ENCODE assay signal across 12 cellular contexts in genomic region chr3:42119558-42120355, GRCh38. TPM values are rescaled to one million over a fixed set of nuclear protein-coding genes. Genes with fewer than 3 reads are reported as not detected.
A peak's percentile ranks its signal among the peaks of the same experiment; 100 is the strongest.
DNase-seq lines count a peak whose midpoint lies in the region; ATAC-seq and TF ChIP-seq lines count a peak whose summit lies in the region.
"Had no signal": no experiment of that assay in that cellular context is flagged by ENCODE, and none has a peak within 500 bp of the region (broad histone marks: within the 10 kb centered on the region; RNA-seq: fewer than 3 reads in every experiment).

No MANE protein-coding gene starts in this region.

- H3K27ac ChIP-seq in HL-60 (replicated peaks), result peak overlapping the region; percentile 24
- H3K27ac ChIP-seq in SK-N-SH (ENCODE audit: low read depth in 2 of 2, low read length in 1 of 2), result no peak overlapping the region

- H3K4me2 ChIP-seq in SK-N-SH, result no peak overlapping the region

- no peak for TF ChIP-seq CTCF in HL-60 (IDR thresholded peaks at IDR 0.05; ENCODE audit: insufficient read depth, low read length)
- TF ChIP-seq CTCF in astrocyte of the spinal cord (IDR thresholded peaks at IDR 0.05; ENCODE audit: low read depth, low read length), result no peak
- no peak for TF ChIP-seq CTCF in SK-N-SH (IDR thresholded peaks at IDR 0.05)

- DNase-seq in AML-193 (lab: John Stamatoyannopoulos, UW), result peak; percentile 71 to 73
- DNase-seq in HL-60 (ENCODE audit: low read depth in 1 of 2, low spot score in 1 of 2), result peak in 1 of 2 experiments; percentile 63
- peak; percentile 31 for DNase-seq in astrocyte of the spinal cord (ENCODE audit: low read depth, low spot score)
- peak; percentile 81 to 86 for DNase-seq in lung microvascular endothelial cell (ENCODE audit: low read depth in 2 of 2)
- DNase-seq in DMS53 treated with DMSO at 0.1 percent for 48 hours (lab: John Stamatoyannopoulos, UW; ENCODE audit: unreplicated experiment), result no peak
- no peak for DNase-seq in SK-N-SH
- no peak for DNase-seq in NCI-H1105 treated with DMSO at 0.1 percent for 48 hours (lab: John Stamatoyannopoulos, UW)
- DNase-seq: activated T-cell treated with anti-CD3 and anti-CD28 coated beads, Interleukin-2, amount 50 U/mL, for 4 hours; EL; NCI-H1694 treated with DMSO at 0.1 percent for 48 hours; SIG-M5 had no signal

- no peaks in the 10 kb centered on the region for H3K9me3 ChIP-seq in SK-N-SH

- CTCF ChIA-PET in SK-N-SH (lab: Yijun Ruan, JAX), result interaction anchor here (0.6 to 9.5 kb wide), 17 partner anchors 8 to 711 kb away, joined by 3 to 261 read pairs (median 4); no protein-coding TSS in a partner anchor

- no peak for TF ChIP-seq EP300 in SK-N-SH (IDR thresholded peaks at IDR 0.05; ENCODE audit: borderline replicate concordance in 1 of 2, low read depth in 1 of 2, low read length in 1 of 2)

- H3F3A ChIP-seq in SK-N-SH (replicated peaks; ENCODE audit: insufficient read depth), result no peaks in the 10 kb centered on the region

- H3K9me2 ChIP-seq in SK-N-SH, result no peaks in the 10 kb centered on the region

- 87% methylated on average over 6 of the region's 7 CpGs for WGBS in SK-N-SH (ENCODE audit: low lambda C conversion rate)

- no peak for TF ChIP-seq RAD21 in SK-N-SH (IDR thresholded peaks at IDR 0.05; ENCODE audit: low read length)

- H3K27me3 ChIP-seq in HL-60 (ENCODE audit: insufficient read depth, poor library complexity, severe bottlenecking) (no peaks in the 10 kb centered on the region), SK-N-SH (ENCODE audit: insufficient read depth) (no peaks in the 10 kb centered on the region)

- in situ Hi-C loops in astrocyte of the spinal cord (cut with HindIII; ENCODE audit: low sequenced_read_pairs), result no loop called here

- H3K79me2 ChIP-seq in SK-N-SH (ENCODE audit: insufficient read depth), result no peaks in the 10 kb centered on the region

- POLR2A ChIA-PET in SK-N-SH (lab: Yijun Ruan, JAX), result interaction anchor here (0.6 kb wide), 1 partner anchor 934 kb away, joined by 3 read pairs; no protein-coding TSS in a partner anchor

- no peaks in the 10 kb centered on the region for H4K20me1 ChIP-seq in SK-N-SH (ENCODE audit: insufficient read depth)

- H3K9ac ChIP-seq in SK-N-SH, result no peak overlapping the region

- no peaks in the 10 kb centered on the region for H3K36me3 ChIP-seq in SK-N-SH (replicated peaks in 1 of 2; ENCODE audit: control insufficient read depth in 1 of 2, insufficient read depth in 2 of 2, low read length in 1 of 2)

- ATAC-seq in HG02610 (IDR thresholded peaks at IDR 0.05; ENCODE audit: unreplicated experiment), result no peak

- H3K4me1 ChIP-seq in SK-N-SH (ENCODE audit: control insufficient read depth in 1 of 2, insufficient read depth in 2 of 2, low read depth in 1 of 2, low read length in 1 of 2), result peaks cover 2 to 8% of the 10 kb centered on the region in 2 experiments; a peak in 3 of 4 replicates

- H3K4me3 ChIP-seq in HL-60 (replicated peaks; ENCODE audit: insufficient read depth, low read length) (no peak overlapping the region), astrocyte of the spinal cord (ENCODE audit: low read depth, low read length) (no peak overlapping the region), SK-N-SH (ENCODE audit: low read depth in 2 of 2, low read length in 1 of 2) (no peak overlapping the region)

- H2AFZ ChIP-seq in SK-N-SH (ENCODE audit: low read depth), result no peak overlapping the region

TF ChIP-seq in SK-N-SH, 30 proteins besides CTCF, POLR2A, EP300 and RAD21:
- TF ChIP-seq ELF1 (IDR thresholded peaks at IDR 0.05) (no peak), FOXJ3 (CRISPR knock-in tag; IDR thresholded peaks at IDR 0.05) (no peak), FOSL2 (IDR thresholded peaks at IDR 0.05; ENCODE audit: borderline replicate concordance, low read depth) (no peak), GATA2 (CRISPR knock-in tag; IDR thresholded peaks at IDR 0.05) (no peak), SIN3A (IDR thresholded peaks at IDR 0.05; ENCODE audit: borderline replicate concordance, low read depth, low read length) (no peak), EZH2phosphoT487 (IDR thresholded peaks at IDR 0.05; ENCODE audit: borderline replicate concordance, low read depth) (no peak), MEF2A (IDR thresholded peaks at IDR 0.05; ENCODE audit: borderline replicate concordance, low read depth) (no peak), PBX3 (IDR thresholded peaks at IDR 0.05) (no peak), MAX (IDR thresholded peaks at IDR 0.05; ENCODE audit: low read depth) (no peak), POLR2AphosphoS5 (IDR thresholded peaks at IDR 0.05; ENCODE audit: low read depth, low read length) (no peak), YY1 (IDR thresholded peaks at IDR 0.05; ENCODE audit: low read depth) (no peak), NFIC (IDR thresholded peaks at IDR 0.05; ENCODE audit: borderline replicate concordance) (no peak), MXI1 (IDR thresholded peaks at IDR 0.05; ENCODE audit: low read depth, low read length) (no peak), TAF1 (IDR thresholded peaks at IDR 0.05; ENCODE audit: borderline replicate concordance, low read depth, low read length) (no peak), IRF3 (IDR thresholded peaks at IDR 0.05; ENCODE audit: low read depth, low read length) (no peak), ZBTB33 (IDR thresholded peaks at IDR 0.05; ENCODE audit: borderline replicate concordance, low read depth) (no peak), JUND (IDR thresholded peaks at IDR 0.05) (no peak), SMC3 (IDR thresholded peaks at IDR 0.05; ENCODE audit: low read depth, low read length) (no peak)
TF ChIP-seq in SK-N-SH: peak in this region for 0.

RNA-seq across cellular contexts. Expression of gene TRAK1, which starts 28.6 kb away (rescaled TPM):
- total RNA-seq in lung microvascular endothelial cell, result 21.2 and 32.0 TPM in 2 replicates
- 11.5 and 12.5 TPM in 2 replicates for polyA plus RNA-seq in SK-N-SH (2012; rRNA removed)
- 10.7 and 13.8 TPM in 2 replicates for polyA plus RNA-seq in SK-N-SH (2012; cell fraction: cytosol; rRNA removed)
- polyA plus RNA-seq in SK-N-SH (2012; cell fraction: nucleus; rRNA removed), result 12.5 and 13.9 TPM in 2 replicates

Comparison
In these comparisons a context has a peak if more than half of its experiments do, and no peak if none do; other contexts are left out.
1. DNase-seq: peak in AML-193 (2 of 2), astrocyte of the spinal cord (single experiment) and lung microvascular endothelial cell (2 of 2); none in DMS53 treated with DMSO at 0.1 percent for 48 hours (single experiment), SK-N-SH (single experiment) and NCI-H1105 treated with DMSO at 0.1 percent for 48 hours (single experiment).